In the genomic region with DNA sequence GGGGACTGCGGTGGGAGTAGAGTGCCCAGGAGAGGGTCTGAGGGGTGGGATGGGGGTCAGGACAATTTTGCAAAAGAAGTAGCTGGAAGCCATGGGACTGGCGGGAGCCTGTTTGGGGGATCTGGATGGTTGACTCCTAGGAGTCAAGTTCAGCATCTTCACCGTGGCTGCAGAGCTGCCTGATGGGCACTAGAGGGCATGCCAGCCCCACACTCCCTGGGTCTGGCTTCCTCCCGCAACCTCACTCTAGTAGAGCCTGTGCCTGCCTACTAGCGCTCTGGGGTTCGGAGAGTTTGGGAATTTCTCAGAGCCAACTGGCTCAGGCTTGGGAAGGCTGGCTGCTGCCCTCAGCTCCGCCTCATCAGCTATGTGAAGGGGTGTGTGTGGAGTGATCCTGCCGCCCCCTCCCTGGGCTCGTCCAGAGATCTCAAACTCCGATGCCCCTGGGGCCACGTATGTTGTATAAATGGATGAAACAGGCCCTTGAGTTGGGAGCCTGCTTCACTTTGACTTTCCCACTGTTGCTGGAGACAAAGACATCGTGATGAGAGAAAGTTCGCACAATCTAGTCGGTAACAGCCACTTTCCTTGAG, we compare ENCODE assay signal across 8 cellular contexts. TPM values are rescaled to one million over a fixed set of nuclear protein-coding genes. Genes with fewer than 3 reads are reported as not detected.
DNase-seq lines count a peak whose midpoint lies in the region; ATAC-seq, FAIRE-seq and TF ChIP-seq lines count a peak whose summit lies in the region.

No MANE protein-coding gene starts in this region.

- intact Hi-C loops in kidney (cut with DNase I): no loop called here

- TF ChIP-seq CTCF in WTC11 (IDR thresholded peaks at IDR 0.05) (peak; percentile 75), bronchial epithelial cell (IDR thresholded peaks at IDR 0.05; ENCODE audit: insufficient read depth, low read length, severe bottlenecking) (peak; percentile 96), kidney (IDR thresholded peaks at IDR 0.05; ENCODE audit: borderline replicate concordance, extremely low read depth, insufficient read depth) (peak; percentile 70)

- FAIRE-seq in bronchial epithelial cell (lab: Jason Lieb, UNC): no peak
- FAIRE-seq in kidney (lab: Jason Lieb, UNC): no peak

- peak; percentile 83 for ATAC-seq in WTC11
- ATAC-seq in GM18517 (IDR thresholded peaks at IDR 0.05; ENCODE audit: unreplicated experiment): no peak

- peaks cover 4% of the 10 kb centered on the region for H3K27me3 ChIP-seq in bronchial epithelial cell (ENCODE audit: control insufficient read depth, insufficient read depth, low read length)

- peaks cover 3% of the 10 kb centered on the region; the same call in 1 of the 2 replicates for H3K4me1 Mint-ChIP-seq in WTC11

- peaks cover 0 to 10% of the 10 kb centered on the region in 2 donors for H3K4me1 ChIP-seq in kidney (ENCODE audit: control insufficient read depth in 1 of 2, insufficient read depth in 1 of 2, low read depth in 1 of 2, low read length in 2 of 2)

- no peak overlapping the region for H3K4me3 Mint-ChIP-seq in WTC11

- no peaks in the 10 kb centered on the region for H3K9me3 Mint-ChIP-seq in WTC11

- H3K27me3 Mint-ChIP-seq in WTC11 (ENCODE audit: low read depth): no peaks in the 10 kb centered on the region

- DNase-seq in Daoy (ENCODE audit: low read depth) (peak; percentile 90), HEK293T (ENCODE audit: extremely low spot score) (peak; percentile 83), NCI-H2029 (lab: John Stamatoyannopoulos, UW) (peak; percentile 51), WTC11 (ENCODE audit: low spot score) (peak; percentile 81), bronchial epithelial cell (ENCODE audit: low read depth) (peak; percentile 36), kidney (no peak)
- peak; percentile 52 for DNase-seq in stimulated activated CD4-positive, alpha-beta T cell treated with anti-CD3 and anti-CD28 coated beads, Interleukin-2, amount 100 ng/mL, for 4 hours (ENCODE audit: low read depth)

- CTCF ChIA-PET in HEK293T (lab: Yijun Ruan, JAX) (interaction anchor here (0.5 to 1.8 kb wide), 8 partner anchors 10 to 454 kb away, joined by 3 to 12 read pairs (median 4); a partner anchor contains a TSS), WTC11 (lab: Charles Lee) (interaction anchor here (0.5 to 6.2 kb wide), 33 partner anchors 8 to 1593 kb away, joined by 3 to 233 read pairs (median 4); a partner anchor contains a TSS)

- H3K36me3 Mint-ChIP-seq in WTC11: no peaks in the 10 kb centered on the region

- H3K36me3 ChIP-seq in bronchial epithelial cell (ENCODE audit: control insufficient read depth, insufficient read depth, low read length) (peaks cover 13% of the 10 kb centered on the region), kidney (ENCODE audit: control insufficient read depth in 1 of 2, insufficient read depth in 2 of 2, low read length in 2 of 2) (peaks cover 0 to 5% of the 10 kb centered on the region in 2 donors)

- H3K4me3 ChIP-seq in bronchial epithelial cell (ENCODE audit: low read depth, low read length): no peak overlapping the region
- H3K4me3 ChIP-seq in kidney (ENCODE audit: low read length in 2 of 2): no peak overlapping the region

- H3K27ac ChIP-seq in kidney (ENCODE audit: low read depth in 2 of 2, low read length in 2 of 2): no peak overlapping the region

- POLR2A ChIA-PET in HEK293T (lab: Yijun Ruan, JAX) (interaction anchor here (2.7 kb wide), 1 partner anchor 11 kb away, joined by 12 read pairs; a partner anchor contains a TSS), WTC11 (lab: Charles Lee) (interaction anchor here (1.4 kb wide), 2 partner anchors 10 to 11 kb away, joined by 3 read pairs; a partner anchor contains a TSS)

- peak overlapping the region; percentile 30; the same call in 1 of the 2 replicates for H3K27ac Mint-ChIP-seq in WTC11

- no peaks in the 10 kb centered on the region for H3K9me3 ChIP-seq in kidney (ENCODE audit: control insufficient read depth in 1 of 2, low read length in 2 of 2)

- no peak overlapping the region for H3K9ac ChIP-seq in kidney (ENCODE audit: low read length in 2 of 2)

TF ChIP-seq in HEK293T, 16 proteins besides CTCF, POLR2A, EP300 and RAD21:
- TF ChIP-seq SUZ12 (IDR thresholded peaks at IDR 0.05) (no peak), SP1 (IDR thresholded peaks at IDR 0.05) (no peak), ARNT (IDR thresholded peaks at IDR 0.05) (no peak), NFRKB (IDR thresholded peaks at IDR 0.05) (no peak), HDGF (IDR thresholded peaks at IDR 0.05; ENCODE audit: borderline replicate concordance) (no peak), FOXM1 (IDR thresholded peaks at IDR 0.05; ENCODE audit: borderline replicate concordance) (no peak), LEF1 (IDR thresholded peaks at IDR 0.05; ENCODE audit: borderline replicate concordance) (no peak), FOXK2 (IDR thresholded peaks at IDR 0.05) (no peak), TARDBP (IDR thresholded peaks at IDR 0.05) (no peak), CTBP1 (IDR thresholded peaks at IDR 0.05; ENCODE audit: borderline replicate concordance) (no peak), BHLHE40 (IDR thresholded peaks at IDR 0.05; ENCODE audit: borderline replicate concordance) (no peak), FOXA1 (IDR thresholded peaks at IDR 0.05) (no peak), L3MBTL2 (conservative IDR thresholded peaks at IDR 0.05) (no peak), ELF4 (IDR thresholded peaks at IDR 0.05) (no peak), ZNF384 (IDR thresholded peaks at IDR 0.05) (no peak)
- TF ChIP-seq, protein P1, sequence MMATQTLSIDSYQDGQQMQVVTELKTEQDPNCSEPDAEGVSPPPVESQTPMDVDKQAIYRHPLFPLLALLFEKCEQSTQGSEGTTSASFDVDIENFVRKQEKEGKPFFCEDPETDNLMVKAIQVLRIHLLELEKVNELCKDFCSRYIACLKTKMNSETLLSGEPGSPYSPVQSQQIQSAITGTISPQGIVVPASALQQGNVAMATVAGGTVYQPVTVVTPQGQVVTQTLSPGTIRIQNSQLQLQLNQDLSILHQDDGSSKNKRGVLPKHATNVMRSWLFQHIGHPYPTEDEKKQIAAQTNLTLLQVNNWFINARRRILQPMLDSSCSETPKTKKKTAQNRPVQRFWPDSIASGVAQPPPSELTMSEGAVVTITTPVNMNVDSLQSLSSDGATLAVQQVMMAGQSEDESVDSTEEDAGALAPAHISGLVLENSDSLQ (IDR thresholded peaks at IDR 0.05): no peak

TF ChIP-seq in WTC11, 78 proteins besides CTCF, POLR2A, EP300 and RAD21:
- TF ChIP-seq TEAD4 (CRISPR knock-in tag; IDR thresholded peaks at IDR 0.05) (no peak), ZNF121 (CRISPR knock-in tag; IDR thresholded peaks at IDR 0.05) (peak; percentile 76; the same call in 1 of the 2 replicates), MYBL2 (CRISPR knock-in tag; IDR thresholded peaks at IDR 0.05) (no peak), FOXP1 (CRISPR knock-in tag; IDR thresholded peaks at IDR 0.05; ENCODE audit: borderline replicate concordance) (peak; percentile 43; the same call in 1 of the 2 replicates), SP1 (CRISPR knock-in tag; conservative IDR thresholded peaks at IDR 0.05) (0 out of 2 replicates have a peak, but pooled peaks have one; percentile 23)

RNA-seq across cellular contexts. Expression of a gene that starts 10.8 kb away (rescaled TPM):
- total RNA-seq in Daoy (2014; rRNA removed; shearing (Covaris generic)): 17.0 and 20.2 TPM in 2 replicates
- total RNA-seq in WTC11 (2021): 45.7 to 47.8 TPM (median 46.1 TPM) in 3 replicates
- total RNA-seq in bronchial epithelial cell: 46.3 and 55.9 TPM in 2 replicates
- 34.3 TPM for total RNA-seq in kidney
- polyA plus RNA-seq in kidney (ENCODE audit: insufficient read depth, low read depth, low replicate concordance): 32.1 TPM

RNA-seq across cellular contexts. Expression of a gene that starts 27.6 kb away (rescaled TPM):
- total RNA-seq in Daoy (2014; rRNA removed; shearing (Covaris generic)): not detected in 2 replicates
- 0.74 to 1.3 TPM (median 1.1 TPM) in 3 replicates for total RNA-seq in WTC11 (2021)
- total RNA-seq in bronchial epithelial cell: not detected in 2 replicates
- not detected for total RNA-seq in kidney
- polyA plus RNA-seq in kidney (ENCODE audit: insufficient read depth, low read depth, low replicate concordance): not detected

RNA-seq across cellular contexts. Expression of a gene that starts 27.8 kb away (rescaled TPM):
- total RNA-seq in Daoy (2014; rRNA removed; shearing (Covaris generic)): 0.11 TPM in 1 of 2 replicates, not detected in the other
- 6.8 to 13.4 TPM (median 9.6 TPM) in 3 replicates for total RNA-seq in WTC11 (2021)
- not detected in 2 replicates for total RNA-seq in bronchial epithelial cell
- not detected for total RNA-seq in kidney
- polyA plus RNA-seq in kidney (ENCODE audit: insufficient read depth, low read depth, low replicate concordance): not detected

RNA-seq across cellular contexts. Expression of a gene that starts 48.1 kb away (rescaled TPM):
- 12.3 and 13.6 TPM in 2 replicates for total RNA-seq in Daoy (2014; rRNA removed; shearing (Covaris generic))
- total RNA-seq in WTC11 (2021): 5.4 to 8.5 TPM (median 5.8 TPM) in 3 replicates
- total RNA-seq in bronchial epithelial cell: 1.6 and 2.8 TPM in 2 replicates
- total RNA-seq in kidney: 1.3 TPM
- polyA plus RNA-seq in kidney (ENCODE audit: insufficient read depth, low read depth, low replicate concordance): 0.45 TPM
